11 cellular contexts compared by ENCODE assay signal in the genomic region with DNA sequence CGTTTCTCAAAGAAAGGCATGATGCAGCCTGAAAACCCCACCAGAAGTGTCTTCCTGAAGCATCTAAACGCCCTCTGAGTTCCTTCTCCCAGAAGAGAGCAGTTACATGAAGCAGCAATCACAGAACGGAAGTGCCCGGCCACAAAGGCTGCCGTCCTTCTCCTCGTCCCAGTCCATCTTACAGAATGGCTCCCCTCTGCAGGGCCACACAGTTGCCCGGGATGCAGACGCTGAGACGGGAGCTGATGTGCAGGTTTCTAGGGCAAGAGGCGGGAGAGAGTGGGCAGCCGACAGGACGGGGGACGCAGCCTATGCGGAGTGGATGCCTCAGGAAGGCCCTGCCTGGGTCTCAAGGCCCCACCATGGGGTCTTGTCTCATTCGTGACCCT. TPM values are rescaled to one million over a fixed set of nuclear protein-coding genes. Genes with fewer than 3 reads are reported as not detected.
DNase-seq lines count a peak whose midpoint lies in the region; ATAC-seq and TF ChIP-seq lines count a peak whose summit lies in the region.
"Had no signal": no experiment of that assay in that cellular context is flagged by ENCODE, and none has a peak within 500 bp of the region (broad histone marks: within the 10 kb centered on the region; RNA-seq: fewer than 3 reads in every experiment).

No MANE protein-coding gene starts in this region.

- H3K27ac Mint-ChIP-seq in activated naive CD4-positive, alpha-beta T cell treated with anti-CD3 and anti-CD28 coated beads, Interleukin-2, amount 10 ng/mL, durations not matched to agents 7 days and 5 days, result peak overlapping the region; percentile 70
- peak overlapping the region; percentile 93 for H3K27ac Mint-ChIP-seq in activated naive CD8-positive, alpha-beta T cell
- peak overlapping the region; percentile 26 for H3K27ac Mint-ChIP-seq in mesothelial cell of epicardium

- CTCF ChIA-PET in activated naive CD4-positive, alpha-beta T cell treated with anti-CD3 and anti-CD28 coated beads, Interleukin-2, amount 10 ng/mL, durations not matched to agents 7 days and 5 days (lab: Charles Lee), result no interaction called here

- H3K36me3 Mint-ChIP-seq in activated naive CD4-positive, alpha-beta T cell treated with anti-CD3 and anti-CD28 coated beads, Interleukin-2, amount 10 ng/mL, durations not matched to agents 7 days and 5 days, result peaks cover 73% of the 10 kb centered on the region
- H3K36me3 Mint-ChIP-seq in activated naive CD8-positive, alpha-beta T cell, result peaks cover 14% of the 10 kb centered on the region
- H3K36me3 Mint-ChIP-seq in mesothelial cell of epicardium, result peaks cover 6% of the 10 kb centered on the region

- H3K4me1 Mint-ChIP-seq in activated naive CD4-positive, alpha-beta T cell treated with anti-CD3 and anti-CD28 coated beads, Interleukin-2, amount 10 ng/mL, durations not matched to agents 7 days and 5 days, result peaks cover 29% of the 10 kb centered on the region
- H3K4me1 Mint-ChIP-seq in activated naive CD8-positive, alpha-beta T cell (ENCODE audit: low read depth), result peaks cover 71% of the 10 kb centered on the region
- H3K4me1 Mint-ChIP-seq in mesothelial cell of epicardium, result peaks cover 29% of the 10 kb centered on the region

- no peak for TF ChIP-seq CTCF in mesothelial cell of epicardium (IDR thresholded peaks at IDR 0.05; ENCODE audit: unreplicated experiment)

- peaks cover 34% of the 10 kb centered on the region for H3K9me3 Mint-ChIP-seq in activated naive CD4-positive, alpha-beta T cell treated with anti-CD3 and anti-CD28 coated beads, Interleukin-2, amount 10 ng/mL, durations not matched to agents 7 days and 5 days
- peaks cover 15% of the 10 kb centered on the region for H3K9me3 Mint-ChIP-seq in activated naive CD8-positive, alpha-beta T cell (ENCODE audit: low read depth)
- peaks cover 17% of the 10 kb centered on the region for H3K9me3 Mint-ChIP-seq in mesothelial cell of epicardium

- peak overlapping the region; percentile 14 for H3K27ac ChIP-seq in temporal lobe (ENCODE audit: low read depth, low read length)
- H3K27ac ChIP-seq: PC-9 had no signal

- no peaks in the 10 kb centered on the region for H3K27me3 Mint-ChIP-seq in activated naive CD4-positive, alpha-beta T cell treated with anti-CD3 and anti-CD28 coated beads, Interleukin-2, amount 10 ng/mL, durations not matched to agents 7 days and 5 days
- H3K27me3 Mint-ChIP-seq in activated naive CD8-positive, alpha-beta T cell, result no peaks in the 10 kb centered on the region
- H3K27me3 Mint-ChIP-seq in mesothelial cell of epicardium (ENCODE audit: low read depth), result no peaks in the 10 kb centered on the region

- no peak overlapping the region for H3K4me3 Mint-ChIP-seq in activated naive CD4-positive, alpha-beta T cell treated with anti-CD3 and anti-CD28 coated beads, Interleukin-2, amount 10 ng/mL, durations not matched to agents 7 days and 5 days
- peak overlapping the region; percentile 49 for H3K4me3 Mint-ChIP-seq in activated naive CD8-positive, alpha-beta T cell
- H3K4me3 Mint-ChIP-seq in mesothelial cell of epicardium, result no peak overlapping the region
- H3K4me3 Mint-ChIP-seq: T-helper 2 cell treated with Interferon-gamma antibody and Interleukin-4, amounts not matched to agents 5 μg/mL and 100 μg/mL, for 36 hours had no signal

- no peak for DNase-seq in activated naive CD4-positive, alpha-beta T cell treated with anti-CD3 and anti-CD28 coated beads, Interleukin-2, amount 10 ng/mL, durations not matched to agents 7 days and 5 days
- no peak for DNase-seq in activated naive CD4-positive, alpha-beta T cell treated with anti-CD3 and anti-CD28 coated beads, Interleukin-2, amount 50 U/mL, for 16 hours
- DNase-seq in mesothelial cell of epicardium (ENCODE audit: low spot score in 2 of 2, unreplicated experiment in 2 of 2), result no peak
- DNase-seq in activated effector memory CD4-positive, alpha-beta T cell treated with Interleukin-2 at 50 U/mL for 16 hours, result no peak
- DNase-seq: NCI-H2171 treated with DMSO at 0.1 percent for 48 hours, PC-9 had no signal

- no peak for ATAC-seq in HG03280 (IDR thresholded peaks at IDR 0.05; ENCODE audit: unreplicated experiment)
- no peak for ATAC-seq in GM21528 (IDR thresholded peaks at IDR 0.05; ENCODE audit: low FRiP score, unreplicated experiment)

RNA-seq across cellular contexts. Expression of a gene that starts 34.9 kb away (rescaled TPM):
- total RNA-seq in mesothelial cell of epicardium (13.5 to 14.6 TPM (median 13.7 TPM) in 3 replicates), temporal lobe (13.3 TPM)

Comparison
In these comparisons a context has a peak if more than half of its experiments do, and no peak if none do; other contexts are left out.
1. H3K27ac Mint-ChIP-seq: peak in every context shown above with its lines; median percentile 93 in activated naive CD8-positive, alpha-beta T cell; 70 in activated naive CD4-positive, alpha-beta T cell treated with anti-CD3 and anti-CD28 coated beads, Interleukin-2, amount 10 ng/mL, durations not matched to agents 7 days and 5 days; 26 in mesothelial cell of epicardium.